ENCODE assay signal across 7 cellular contexts in the genomic region with DNA sequence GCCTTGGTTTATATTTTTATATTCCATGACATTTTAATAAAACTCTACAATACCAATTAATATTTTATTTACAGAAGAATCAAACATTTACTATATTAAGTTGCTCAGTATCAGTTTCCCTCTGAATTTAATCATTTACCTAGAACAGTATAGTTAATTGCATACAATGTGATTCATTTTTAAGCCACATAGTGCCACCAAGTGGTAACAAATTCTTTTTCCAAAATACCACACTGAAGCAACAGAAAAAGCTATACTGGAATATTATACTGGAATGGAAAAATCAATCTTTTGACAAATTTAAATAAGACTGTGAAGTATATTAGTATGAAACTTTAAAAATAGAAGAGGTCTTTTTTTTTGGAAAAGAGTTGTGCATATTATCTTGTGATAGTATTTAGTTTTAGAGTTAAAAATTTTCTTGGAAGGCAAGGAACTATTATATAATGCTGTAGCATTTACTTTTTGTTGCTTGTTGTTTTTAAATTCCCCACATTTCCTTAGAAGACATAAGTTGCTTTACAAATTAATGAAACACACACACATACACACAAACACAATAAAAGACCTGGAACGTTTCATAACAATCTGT. TPM values are rescaled to one million over a fixed set of nuclear protein-coding genes. Genes with fewer than 3 reads are reported as not detected.
DNase-seq lines count a peak whose midpoint lies in the region; ATAC-seq, FAIRE-seq and TF ChIP-seq lines count a peak whose summit lies in the region.

No MANE protein-coding gene starts in this region.

- H3K27ac Mint-ChIP-seq in neural crest cell (ENCODE audit: unreplicated experiment): no peak overlapping the region

- H3K27me3 Mint-ChIP-seq in neural crest cell (ENCODE audit: low read depth): no peaks in the 10 kb centered on the region

- H3K4me3 ChIP-seq in NB4 (ENCODE audit: low read depth, low read length): no peak overlapping the region
- no peak overlapping the region for H3K4me3 ChIP-seq in bronchial epithelial cell (ENCODE audit: low read depth, low read length)

- H3K36me3 Mint-ChIP-seq in neural crest cell (ENCODE audit: low read depth): peaks cover 13% of the 10 kb centered on the region

- no peak for ATAC-seq in sciatic nerve

- TF ChIP-seq CTCF in NB4 (IDR thresholded peaks at IDR 0.05; ENCODE audit: low read depth, low read length) (peak; percentile 22), bronchial epithelial cell (IDR thresholded peaks at IDR 0.05; ENCODE audit: insufficient read depth, low read length, severe bottlenecking) (no peak), neural crest cell (conservative IDR thresholded peaks at IDR 0.05) (peak; percentile 71)

- FAIRE-seq in GM18507 (lab: Jason Lieb, UNC) (peak; percentile 71), bronchial epithelial cell (lab: Jason Lieb, UNC) (no peak)

- no peak for TF ChIP-seq POLR2A in NB4 (IDR thresholded peaks at IDR 0.05; ENCODE audit: extremely low read depth, insufficient read length)

- H3K4me3 Mint-ChIP-seq in neural crest cell: no peak overlapping the region

- no peaks in the 10 kb centered on the region for H3K4me1 Mint-ChIP-seq in neural crest cell

- H3K36me3 ChIP-seq in bronchial epithelial cell (ENCODE audit: control insufficient read depth, insufficient read depth, low read length): no peaks in the 10 kb centered on the region

- DNase-seq in GM18507 (ENCODE audit: extremely low spot score, insufficient read length, low read depth): no peak
- DNase-seq in NB4 (ENCODE audit: low read depth): peak; percentile 33
- peak; percentile 40 for DNase-seq in bronchial epithelial cell (ENCODE audit: low read depth)
- no peak for DNase-seq in neural crest cell (ENCODE audit: low read depth, low spot score)
- no peak for DNase-seq in activated CD8-positive, alpha-beta memory T cell treated with anti-CD3 and anti-CD28 coated beads, Interleukin-2, amount 50 U/mL, for 4 hours
- DNase-seq in sciatic nerve (ENCODE audit: low spot score): no peak
- DNase-seq in retina: no peak

- peaks cover under 1% of the 10 kb centered on the region for H3K9me3 Mint-ChIP-seq in neural crest cell

- no peaks in the 10 kb centered on the region for H3K27me3 ChIP-seq in bronchial epithelial cell (ENCODE audit: control insufficient read depth, insufficient read depth, low read length)

- intact Hi-C loops in sciatic nerve (cut with DNase I): no loop called here

RNA-seq across cellular contexts. Expression of gene ZNF644, which starts 57.3 kb away (rescaled TPM):
- total RNA-seq in bronchial epithelial cell (52.0 and 54.5 TPM in 2 replicates), neural crest cell (68.8 and 70.9 TPM in 2 replicates), sciatic nerve (88.5 TPM)

Comparison
In these comparisons a context has a peak if more than half of its experiments do, and no peak if none do; other contexts are left out.
1. DNase-seq: peak in NB4 (single experiment) and bronchial epithelial cell (single experiment); none in GM18507 (single experiment), neural crest cell (single experiment), activated CD8-positive, alpha-beta memory T cell treated with anti-CD3 and anti-CD28 coated beads, Interleukin-2, amount 50 U/mL, for 4 hours (single experiment), sciatic nerve (single experiment) and retina (single experiment).